ENCODE assay signal across 9 cellular contexts in the genomic region with DNA sequence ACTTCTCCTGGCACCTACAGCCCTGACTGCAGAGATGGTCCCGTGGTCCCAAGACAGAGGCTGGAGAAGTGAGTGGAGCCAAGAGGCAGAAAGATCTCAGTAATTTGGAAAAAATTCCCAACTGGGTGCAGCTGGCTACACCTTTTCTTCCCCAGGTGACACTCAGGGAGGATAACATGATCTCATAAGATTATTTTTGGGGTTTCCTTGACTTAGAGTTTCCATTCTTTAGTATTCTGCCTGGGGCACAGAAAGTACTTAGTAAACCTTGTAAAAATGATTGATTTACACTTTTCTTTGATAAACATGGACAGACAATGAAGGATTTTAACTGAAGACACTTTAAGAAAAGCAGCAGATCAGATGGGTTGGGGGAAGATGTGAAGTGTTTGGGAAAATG. TPM values are rescaled to one million over a fixed set of nuclear protein-coding genes. Genes with fewer than 3 reads are reported as not detected.
"Had no signal": no experiment of that assay in that cellular context is flagged by ENCODE, and none has a peak within 500 bp of the region (broad histone marks: within the 10 kb centered on the region; RNA-seq: fewer than 3 reads in every experiment).

No MANE protein-coding gene starts in this region.

- ATAC-seq: HCT116, HepG2 had no signal

- H3K9ac ChIP-seq: GM23248 had no signal

- H3K9me3 ChIP-seq: HAP-1 had no signal

- H3K36me3 ChIP-seq: HAP-1 had no signal

- H3K4me1 ChIP-seq: HAP-1 had no signal

- FAIRE-seq: HepG2 had no signal

- H3K4me3 ChIP-seq: GM23248, HAP-1 had no signal

- DNase-seq: GM23248, GOT3, H7, KBM-7 had no signal

- H2AFZ ChIP-seq: GM23248 had no signal

- H3K27ac ChIP-seq: GM23248, HL-60 had no signal

RNA-seq across cellular contexts. Expression of a gene that starts 38.6 kb away (rescaled TPM):
- polyA plus RNA-seq: HepG2, IgD-negative memory B cell had no signal
